15 cellular contexts compared by ENCODE assay signal in genomic region chr6:78489874-78490273, GRCh38.
"Had no signal": no experiment of that assay in that cellular context is flagged by ENCODE, and none has a peak within 500 bp of the region (broad histone marks: within the 10 kb centered on the region; RNA-seq: fewer than 3 reads in every experiment).

No MANE protein-coding gene starts in this region.

- H3K4me3 ChIP-seq: ascending aorta, esophagus muscularis mucosa, left ventricle myocardium inferior, ovary, stomach had no signal

- H3K9me3 Mint-ChIP-seq: activated CD8-positive, alpha-beta T cell treated with anti-CD3 and anti-CD28 coated beads for 36 hours; activated naive CD8-positive, alpha-beta T cell treated with anti-CD3 and anti-CD28 coated beads, Interleukin-2, amount 10 ng/mL, durations not matched to agents 7 days and 5 days; endodermal cell; T-helper 1 cell treated with Interleukin-12 subunit alpha and Interleukin-12 subunit beta and Interleukin-4 antibody, amounts not matched to agents 30 μg/mL and 1 μg/mL, for 36 hours had no signal

- H3K4me3 Mint-ChIP-seq: activated CD8-positive, alpha-beta T cell treated with anti-CD3 and anti-CD28 coated beads for 36 hours; activated naive CD8-positive, alpha-beta T cell treated with anti-CD3 and anti-CD28 coated beads, Interleukin-2, amount 10 ng/mL, durations not matched to agents 7 days and 5 days; activated T-cell treated with anti-CD3 and anti-CD28 coated beads, Interleukin-2, amount 50 U/mL, for 72 hours; endodermal cell; T-helper 1 cell treated with Interleukin-12 subunit alpha and Interleukin-12 subunit beta and Interleukin-4 antibody, amounts not matched to agents 30 μg/mL and 1 μg/mL, for 36 hours had no signal

- DNase-seq: activated CD4-positive, alpha-beta T cell treated with anti-CD3 and anti-CD28 coated beads for 4 hours; activated CD8-positive, alpha-beta memory T cell treated with anti-CD3 and anti-CD28 coated beads, Interleukin-2, amount 50 U/mL, for 4 hours; activated CD8-positive, alpha-beta T cell treated with anti-CD3 and anti-CD28 coated beads for 36 hours; activated gamma-delta T cell treated with Interleukin-2 at 50 U/mL for 16 hours; activated naive CD8-positive, alpha-beta T cell treated with anti-CD3 and anti-CD28 coated beads, Interleukin-2, amount 10 ng/mL, durations not matched to agents 7 days and 5 days; activated T-cell treated with anti-CD3 and anti-CD28 coated beads, Interleukin-2, amount 50 U/mL, for 72 hours; endodermal cell; kidney; left ventricle myocardium inferior; ovary; small intestine; stomach had no signal

- H3K27ac ChIP-seq: ascending aorta, esophagus muscularis mucosa, left ventricle myocardium inferior, ovary, stomach had no signal

- H3K27me3 ChIP-seq: ascending aorta, esophagus muscularis mucosa, ovary, stomach had no signal

- ATAC-seq: activated CD8-positive, alpha-beta T cell treated with anti-CD3 and anti-CD28 coated beads for 36 hours; activated T-cell treated with anti-CD3 and anti-CD28 coated beads, Interleukin-2, amount 50 U/mL, for 72 hours had no signal

- H3K27me3 Mint-ChIP-seq: activated CD8-positive, alpha-beta T cell treated with anti-CD3 and anti-CD28 coated beads for 36 hours; activated naive CD8-positive, alpha-beta T cell treated with anti-CD3 and anti-CD28 coated beads, Interleukin-2, amount 10 ng/mL, durations not matched to agents 7 days and 5 days had no signal

- H3K27ac Mint-ChIP-seq: activated CD8-positive, alpha-beta T cell treated with anti-CD3 and anti-CD28 coated beads for 36 hours; activated naive CD8-positive, alpha-beta T cell treated with anti-CD3 and anti-CD28 coated beads, Interleukin-2, amount 10 ng/mL, durations not matched to agents 7 days and 5 days; activated T-cell treated with anti-CD3 and anti-CD28 coated beads, Interleukin-2, amount 50 U/mL, for 72 hours; endodermal cell; T-helper 1 cell treated with Interleukin-12 subunit alpha and Interleukin-12 subunit beta and Interleukin-4 antibody, amounts not matched to agents 30 μg/mL and 1 μg/mL, for 36 hours had no signal

- H3K36me3 ChIP-seq: ascending aorta, esophagus muscularis mucosa, left ventricle myocardium inferior, ovary, stomach had no signal

- H3K4me1 ChIP-seq: ascending aorta, esophagus muscularis mucosa, left ventricle myocardium inferior, stomach had no signal

- H3K4me1 Mint-ChIP-seq: activated naive CD8-positive, alpha-beta T cell treated with anti-CD3 and anti-CD28 coated beads, Interleukin-2, amount 10 ng/mL, durations not matched to agents 7 days and 5 days had no signal

- H3K36me3 Mint-ChIP-seq: activated naive CD8-positive, alpha-beta T cell treated with anti-CD3 and anti-CD28 coated beads, Interleukin-2, amount 10 ng/mL, durations not matched to agents 7 days and 5 days had no signal
